Comparison of ENCODE assay signal across 8 cellular contexts in the genomic region with DNA sequence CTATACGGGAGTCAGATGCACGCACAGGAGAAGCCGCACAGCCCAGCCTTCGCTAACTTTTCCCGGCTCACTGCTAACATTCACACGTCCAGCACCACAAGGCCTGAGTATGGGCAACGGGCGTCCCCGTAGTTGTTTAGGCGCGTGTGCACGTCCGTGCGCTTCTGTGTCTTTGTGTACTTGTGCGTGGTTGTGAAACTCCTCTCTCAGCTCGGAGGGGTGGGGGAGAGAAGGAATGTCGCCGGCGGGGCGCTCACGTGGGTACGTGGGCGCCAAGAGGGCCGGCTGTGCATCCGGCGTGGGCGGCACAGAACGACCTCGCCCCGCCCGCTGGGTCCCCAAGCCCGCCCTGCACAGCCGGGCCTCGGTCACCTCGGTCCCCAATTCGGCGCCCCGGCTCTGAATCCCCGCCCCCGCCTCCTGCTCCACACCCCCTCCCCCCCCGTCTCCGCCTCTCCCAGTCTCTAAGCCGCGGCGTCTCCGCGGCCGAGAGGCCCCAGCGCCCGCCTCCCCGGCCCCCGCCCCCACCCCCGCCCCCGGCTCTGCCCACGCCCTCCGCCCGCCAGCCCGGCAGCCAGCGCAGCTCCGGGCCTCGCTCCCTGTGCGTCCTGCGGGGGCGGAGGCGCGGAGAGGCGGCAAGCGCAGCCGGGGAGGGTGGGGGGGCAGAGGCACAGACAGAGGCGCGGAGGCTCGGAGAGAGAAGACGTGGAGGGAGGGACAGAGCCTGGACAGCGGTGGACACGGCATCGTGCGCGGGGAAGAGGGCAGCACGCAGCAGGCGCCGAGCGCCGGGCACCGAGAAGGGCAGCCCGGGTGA. TPM values are rescaled to one million over a fixed set of nuclear protein-coding genes. Genes with fewer than 3 reads are reported as not detected.
DNase-seq lines count a peak whose midpoint lies in the region; ATAC-seq and TF ChIP-seq lines count a peak whose summit lies in the region.

A gene with protein sequence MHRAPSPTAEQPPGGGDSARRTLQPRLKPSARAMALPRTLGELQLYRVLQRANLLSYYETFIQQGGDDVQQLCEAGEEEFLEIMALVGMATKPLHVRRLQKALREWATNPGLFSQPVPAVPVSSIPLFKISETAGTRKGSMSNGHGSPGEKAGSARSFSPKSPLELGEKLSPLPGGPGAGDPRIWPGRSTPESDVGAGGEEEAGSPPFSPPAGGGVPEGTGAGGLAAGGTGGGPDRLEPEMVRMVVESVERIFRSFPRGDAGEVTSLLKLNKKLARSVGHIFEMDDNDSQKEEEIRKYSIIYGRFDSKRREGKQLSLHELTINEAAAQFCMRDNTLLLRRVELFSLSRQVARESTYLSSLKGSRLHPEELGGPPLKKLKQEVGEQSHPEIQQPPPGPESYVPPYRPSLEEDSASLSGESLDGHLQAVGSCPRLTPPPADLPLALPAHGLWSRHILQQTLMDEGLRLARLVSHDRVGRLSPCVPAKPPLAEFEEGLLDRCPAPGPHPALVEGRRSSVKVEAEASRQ (plus strand): TSS at position 673 of the 817 bp plus-strand sequence. CDS start 158 bp downstream, outside the sequence.

- DNase-seq in NCI-H1048 (lab: John Stamatoyannopoulos, UW) = peak; percentile 80
- peak; percentile 73 for DNase-seq in SKM-1 (lab: John Stamatoyannopoulos, UW; ENCODE audit: unreplicated experiment)
- peak; percentile 84 to 90 for DNase-seq in activated naive CD4-positive, alpha-beta T cell treated with anti-CD3 and anti-CD28 coated beads, Interleukin-2, amount 50 U/mL, for 72 hours (ENCODE audit: low spot score in 2 of 2)
- peak; percentile 95 for DNase-seq in glomerular visceral epithelial cell (ENCODE audit: extremely low spot score)
- peak; percentile 98 for DNase-seq in osteoblast (ENCODE audit: insufficient read length, low spot score, missing footprints)

- no peak for TF ChIP-seq CTCF in osteoblast (IDR thresholded peaks at IDR 0.05; ENCODE audit: extremely low read depth, low read depth, low read length)

- H4K20me1 ChIP-seq in osteoblast (ENCODE audit: insufficient read depth, low read length) = peaks cover 38% of the 10 kb centered on the region

- peaks cover 51% of the 10 kb centered on the region for H3K4me1 ChIP-seq in osteoblast (ENCODE audit: insufficient read depth, low read length)

- no peaks in the 10 kb centered on the region for H3K9me3 ChIP-seq in osteoblast (ENCODE audit: low read depth, low read length)

- H3K4me3 ChIP-seq in GM08714 (ENCODE audit: low read length) (peak within 1 kb of the TSS; percentile 80), osteoblast (ENCODE audit: insufficient read depth, low read length) (peak within 1 kb of the TSS; percentile 97)

- H3K27me3 ChIP-seq in osteoblast (ENCODE audit: insufficient read depth, low read length) = no peaks in the 10 kb centered on the region

- H2AFZ ChIP-seq in osteoblast (ENCODE audit: low read length) = peak within 1 kb of the TSS; percentile 56

- H3K27ac Mint-ChIP-seq in activated naive CD4-positive, alpha-beta T cell treated with anti-CD3 and anti-CD28 coated beads, Interleukin-2, amount 50 U/mL, for 72 hours = peak within 1 kb of the TSS; percentile 96

- H3K27ac ChIP-seq in osteoblast (ENCODE audit: low read depth, low read length) = peak within 1 kb of the TSS; percentile 99
- peak within 1 kb of the TSS; percentile 90 for H3K27ac ChIP-seq in temporal lobe (ENCODE audit: low read depth, low read length)

- peaks cover 9 to 43% of the 10 kb centered on the region in 2 donors for H3K36me3 Mint-ChIP-seq in activated naive CD4-positive, alpha-beta T cell treated with anti-CD3 and anti-CD28 coated beads, Interleukin-2, amount 50 U/mL, for 72 hours

- peak within 1 kb of the TSS; percentile 99 for H3K4me2 ChIP-seq in osteoblast (ENCODE audit: insufficient read depth, low read length)

- H3K79me2 ChIP-seq in osteoblast (ENCODE audit: insufficient read depth, low read length) = peaks cover 41% of the 10 kb centered on the region

- peak; percentile 49 for ATAC-seq in HG02571 (IDR thresholded peaks at IDR 0.05; ENCODE audit: unreplicated experiment)
- ATAC-seq in activated naive CD4-positive, alpha-beta T cell treated with anti-CD3 and anti-CD28 coated beads, Interleukin-2, amount 50 U/mL, for 72 hours = peak; percentile 54 to 63

- H3K9me3 Mint-ChIP-seq in activated naive CD4-positive, alpha-beta T cell treated with anti-CD3 and anti-CD28 coated beads, Interleukin-2, amount 50 U/mL, for 72 hours = no peaks in the 10 kb centered on the region

- peaks cover 31% of the 10 kb centered on the region for H3K36me3 ChIP-seq in osteoblast (ENCODE audit: insufficient read depth, low read length)

RNA-seq across cellular contexts. Expression of the gene that starts here (rescaled TPM):
- 10 to 100 TPM; 39.1 to 39.3 TPM for total RNA-seq in activated naive CD4-positive, alpha-beta T cell treated with anti-CD3 and anti-CD28 coated beads, Interleukin-2, amount 50 U/mL, for 72 hours
- 53.6 and 70.9 TPM in 2 replicates for total RNA-seq in osteoblast
- total RNA-seq in temporal lobe = 16.0 TPM

Comparison
In these comparisons a context has a peak if more than half of its experiments do, and no peak if none do; other contexts are left out.
1. Peak in every context shown above with its lines: DNase-seq, ATAC-seq, H3K4me3 ChIP-seq and H3K27ac ChIP-seq.